Comparison of ENCODE assay signal across 11 cellular contexts in genomic region chr19:40597329-40597838, GRCh38. TPM values are rescaled to one million over a fixed set of nuclear protein-coding genes. Genes with fewer than 3 reads are reported as not detected.
DNase-seq lines count a peak whose midpoint lies in the region; ATAC-seq and TF ChIP-seq lines count a peak whose summit lies in the region.
"Had no signal": no experiment of that assay in that cellular context is flagged by ENCODE, and none has a peak within 500 bp of the region (broad histone marks: within the 10 kb centered on the region; RNA-seq: fewer than 3 reads in every experiment).

No MANE protein-coding gene starts in this region.

- no peaks in the 10 kb centered on the region for H3K36me3 ChIP-seq in A673 (ENCODE audit: insufficient read depth, low read length, poor library complexity, severe bottlenecking)

- no peak overlapping the region for H3K4ac ChIP-seq in H9 (ENCODE audit: low read depth, low read length)

- no peak for DNase-seq in A673 (ENCODE audit: low spot score)
- DNase-seq in H9 = no peak
- DNase-seq in astrocyte of the spinal cord (ENCODE audit: low read depth, low spot score) = no peak
- no peak for DNase-seq in naive B cell
- DNase-seq in stimulated activated CD4-positive, alpha-beta T cell treated with anti-CD3 and anti-CD28 coated beads, Interleukin-4, amount 100 ng/mL, for 24 hours = no peak
- DNase-seq in COLO829 (ENCODE audit: low spot score) = no peak
- DNase-seq in dermis blood vessel endothelial cell = no peak
- no peak for DNase-seq in stimulated activated CD8-positive, alpha-beta memory T cell treated with anti-CD3 and anti-CD28 coated beads, Interleukin-4, amount 100 ng/mL, for 48 hours
- DNase-seq: activated CD4-positive, alpha-beta T cell treated with anti-CD3 and anti-CD28 coated beads, Interleukin-2, amount 50 U/mL, for 1 hour had no signal

- H3K4me1 ChIP-seq in A673 (ENCODE audit: insufficient read depth, low read length, poor library complexity, severe bottlenecking) (peaks cover 27% of the 10 kb centered on the region), H9 (ENCODE audit: insufficient read depth, low read length) (peaks cover 3% of the 10 kb centered on the region; the same call in 1 of the 2 replicates)

- BruUV-seq in A673 (replicated peaks; lab: Mats Ljungman, UMichigan) = no TSS peak

- no peaks in the 10 kb centered on the region for H4K20me1 ChIP-seq in H9 (ENCODE audit: control insufficient read depth, insufficient read depth, insufficient read length)

- H3K9me3 Mint-ChIP-seq in H9 = no peaks in the 10 kb centered on the region
- H3K9me3 Mint-ChIP-seq in naive B cell = no peaks in the 10 kb centered on the region

- H3K36me3 Mint-ChIP-seq in H9 (ENCODE audit: insufficient read depth in 1 of 3, low read depth in 3 of 3) (peaks cover 0 to 3% (median 0%) of the 10 kb centered on the region in 3 experiments; a peak in 2 of 7 replicates), naive B cell (no peaks in the 10 kb centered on the region)

- peak overlapping the region; percentile 29 for H3K4me3 ChIP-seq in A673 (ENCODE audit: low read depth, low read length, poor library complexity, severe bottlenecking)
- H3K4me3 ChIP-seq in astrocyte of the spinal cord (ENCODE audit: low read depth, low read length) = peak overlapping the region; percentile 53

- H3K4me3 Mint-ChIP-seq in H9 (peak overlapping the region; percentile 65 to 91), naive B cell (peak overlapping the region; percentile 1 to 90 (median 60))

- peaks cover 17% of the 10 kb centered on the region for H3K23me2 ChIP-seq in H9 (ENCODE audit: insufficient read length, low read depth, low read length, poor library complexity, severe bottlenecking)

- H3K9ac ChIP-seq in H9 (ENCODE audit: extremely low read depth, insufficient read length, low read length) = no peak overlapping the region

- TF ChIP-seq CTCF in A673 (conservative IDR thresholded peaks at IDR 0.05; ENCODE audit: low read depth, low read length) (no peak), H9 (conservative IDR thresholded peaks at IDR 0.05) (no peak), astrocyte of the spinal cord (IDR thresholded peaks at IDR 0.05; ENCODE audit: low read depth, low read length) (no peak)

- H3K56ac ChIP-seq in H9 (ENCODE audit: insufficient read length, low read depth, low read length) = no peak overlapping the region

- POLR2A ChIA-PET in A673 (lab: Charles Lee; ENCODE audit: low non-redundant PET) = no interaction called here

- no peak overlapping the region for H2BK20ac ChIP-seq in H9 (ENCODE audit: low read depth, low read length, poor library complexity, severe bottlenecking)

- H3K27me3 ChIP-seq in A673 (replicated peaks; ENCODE audit: insufficient read depth, low read depth, low read length, poor library complexity) (no peaks in the 10 kb centered on the region), H9 (ENCODE audit: insufficient read depth, low read length) (peaks cover 10% of the 10 kb centered on the region; the same call in 1 of the 2 replicates)

- WGBS in H9 (ENCODE audit: extremely low coverage, insufficient read length, low lambda C conversion rate) = no CpG with 5 or more reads among the region's 18 CpGs

- no peak overlapping the region for H4K8ac ChIP-seq in H9 (replicated peaks; ENCODE audit: insufficient read length, low read depth, low read length)

- H3K27ac ChIP-seq in A673 (ENCODE audit: low read depth, low read length, poor library complexity, severe bottlenecking) (no peak overlapping the region), H9 (ENCODE audit: insufficient read length, low read depth, low read length) (no peak overlapping the region)
- H3K27ac ChIP-seq: epithelial cell of prostate, neutrophil had no signal

- no peak overlapping the region for H2BK15ac ChIP-seq in H9 (ENCODE audit: low read depth, low read length)

- H3K18ac ChIP-seq in H9 (ENCODE audit: insufficient read length, low read depth, low read length) = no peak overlapping the region

- H2BK5ac ChIP-seq in H9 (ENCODE audit: insufficient read length, low read length) = no peak overlapping the region

- H3K4me1 Mint-ChIP-seq in H9 = peaks cover 29 to 49% of the 10 kb centered on the region in 2 experiments
- H3K4me1 Mint-ChIP-seq in naive B cell = peaks cover 33 to 39% (median 38%) of the 10 kb centered on the region in 3 donors

- no peak overlapping the region for H2BK12ac ChIP-seq in H9 (ENCODE audit: insufficient read length, low read depth, low read length)

- no peak overlapping the region for H4K91ac ChIP-seq in H9 (ENCODE audit: insufficient read length, low read depth, low read length)

- H3K23ac ChIP-seq in H9 (ENCODE audit: insufficient read length, low read depth, low read length) = no peak overlapping the region

- intact Hi-C loops in A673 (cut with micrococcal nuclease; ENCODE audit: unreplicated experiment) = loop anchor here (10.0 kb wide), 1 partner anchor 133 kb away; the partner anchor contains the start of genes BLVRB and SPTBN4

- H3K27ac Mint-ChIP-seq in H9 (no peak overlapping the region), naive B cell (peak overlapping the region in 3 of 6 donors; percentile 44 to 86 (median 69))

- CTCF ChIA-PET in A673 (lab: Charles Lee) = interaction anchor here (1.0 kb wide), 1 partner anchor 74 kb away, joined by 6 read pairs; no protein-coding TSS in a partner anchor

- H3K14ac ChIP-seq in H9 (ENCODE audit: insufficient read depth, low read length) = no peak overlapping the region

- no peak for ATAC-seq in naive B cell (ENCODE audit: low read depth in 2 of 2)

- peak overlapping the region; percentile 69 for H3K4me2 ChIP-seq in H9 (ENCODE audit: insufficient read depth, insufficient read length, low read length)

- H2AFZ ChIP-seq in H9 (ENCODE audit: low read length) = no peak overlapping the region

- H3K27me3 Mint-ChIP-seq in H9 (ENCODE audit: low read depth) = peaks cover 56% of the 10 kb centered on the region
- H3K27me3 Mint-ChIP-seq in naive B cell = peaks cover 27 to 67% (median 49%) of the 10 kb centered on the region in 3 donors

- no peak overlapping the region for H3T11ph ChIP-seq in H9 (ENCODE audit: low read length)

- H2BK120ac ChIP-seq in H9 (ENCODE audit: low read depth, low read length, poor library complexity, severe bottlenecking) = no peak overlapping the region

- H3K79me1 ChIP-seq in H9 (ENCODE audit: insufficient read depth, low read depth, low read length, poor library complexity, severe bottlenecking) = no peaks in the 10 kb centered on the region

- no peak overlapping the region for H2AK5ac ChIP-seq in H9 (ENCODE audit: insufficient read length, low read length)

- H4K5ac ChIP-seq in H9 (ENCODE audit: insufficient read length, low read depth, low read length) = no peak overlapping the region

- H3K9me3 ChIP-seq in A673 (ENCODE audit: low read depth, low read length, poor library complexity, severe bottlenecking) = no peaks in the 10 kb centered on the region
- no peaks in the 10 kb centered on the region for H3K9me3 ChIP-seq in H9 (ENCODE audit: control insufficient read depth, low read depth, low read length)
- H3K9me3 ChIP-seq: neutrophil had no signal

- in situ Hi-C loops in astrocyte of the spinal cord (cut with HindIII; ENCODE audit: low sequenced_read_pairs) = no loop called here

- H3K79me2 ChIP-seq in H9 (ENCODE audit: insufficient read depth, low read length) = no peaks in the 10 kb centered on the region

RNA-seq across cellular contexts. Expression of gene LTBP4, which starts 3.8 kb away (rescaled TPM):
- 139 and 178 TPM in 2 replicates for total RNA-seq in A673 (2021)
- 115 and 129 TPM in 2 replicates for total RNA-seq in H9 (2021)
- 10 to 100 TPM in 5 of 6 donors, 1 to 10 TPM in 1; 9.6 to 18.1 (median 14.5) TPM for polyA plus RNA-seq in naive B cell (ENCODE audit: low read depth in 6 of 6)
- 16.8 and 25.2 TPM in 2 replicates for total RNA-seq in dermis blood vessel endothelial cell

RNA-seq across cellular contexts. Expression of gene SHKBP1, which starts 20.7 kb away (rescaled TPM):
- total RNA-seq in A673 (2021) (85.5 and 110 TPM in 2 replicates), H9 (2021) (90.9 and 92.9 TPM in 2 replicates), dermis blood vessel endothelial cell (27.7 and 67.0 TPM in 2 replicates)
- 100 to 1,000 TPM; 125 to 196 (median 152) TPM for polyA plus RNA-seq in naive B cell (ENCODE audit: low read depth in 6 of 6)
